In genomic region chr17:77375526-77375916, GRCh38 we compare ENCODE assay signal across 8 cellular contexts.
DNase-seq lines count a peak whose midpoint lies in the region; ATAC-seq and TF ChIP-seq lines count a peak whose summit lies in the region.
"Had no signal": no experiment of that assay in that cellular context is flagged by ENCODE, and none has a peak within 500 bp of the region (broad histone marks: within the 10 kb centered on the region; RNA-seq: fewer than 3 reads in every experiment).

No MANE protein-coding gene starts in this region.

- H3K36me3 ChIP-seq in smooth muscle cell (ENCODE audit: low read depth) = no peaks in the 10 kb centered on the region

- H3K56ac ChIP-seq in H9 (ENCODE audit: insufficient read length, low read depth, low read length) = no peak overlapping the region

- no peak overlapping the region for H4K5ac ChIP-seq in H9 (ENCODE audit: insufficient read length, low read depth, low read length)

- H3K4me3 ChIP-seq in right cardiac atrium (ENCODE audit: low read length) = no peak overlapping the region
- H3K4me3 ChIP-seq in smooth muscle cell = peak overlapping the region; percentile 69

- peaks cover 9% of the 10 kb centered on the region; the same call in 1 of the 2 replicates for H3K79me2 ChIP-seq in H9 (ENCODE audit: insufficient read depth, low read length)
- peaks cover 82% of the 10 kb centered on the region for H3K79me2 ChIP-seq in smooth muscle cell (ENCODE audit: low read depth)

- H3K14ac ChIP-seq in H9 (ENCODE audit: insufficient read depth, low read length) = no peak overlapping the region; the same call in 1 of the 2 replicates

- no peak overlapping the region for H3K18ac ChIP-seq in H9 (ENCODE audit: insufficient read length, low read depth, low read length)

- no peak overlapping the region for H3K4ac ChIP-seq in H9 (ENCODE audit: low read depth, low read length)

- H4K8ac ChIP-seq in H9 (replicated peaks; ENCODE audit: insufficient read length, low read depth, low read length) = no peak overlapping the region

- H3K27me3 Mint-ChIP-seq in H9 (ENCODE audit: low read depth) = peaks cover 1% of the 10 kb centered on the region; the same call in 1 of the 2 replicates
- H3K27me3 Mint-ChIP-seq in activated CD8-positive, alpha-beta T cell treated with anti-CD3 and anti-CD28 coated beads, Interleukin-2, amount 10 ng/mL, durations not matched to agents 7 days and 5 days (ENCODE audit: low read depth) = no peaks in the 10 kb centered on the region

- H3K4me1 ChIP-seq in H9 (ENCODE audit: insufficient read depth, low read length) = peaks cover 10% of the 10 kb centered on the region; the same call in 1 of the 2 replicates
- peaks cover 39% of the 10 kb centered on the region for H3K4me1 ChIP-seq in right cardiac atrium (ENCODE audit: control insufficient read depth, insufficient read depth, low read length)
- H3K4me1 ChIP-seq in smooth muscle cell (ENCODE audit: low read depth) = peaks cover 49% of the 10 kb centered on the region

- H2BK12ac ChIP-seq in H9 (ENCODE audit: insufficient read length, low read depth, low read length) = no peak overlapping the region

- peaks cover 3% of the 10 kb centered on the region for H4K20me1 ChIP-seq in H9 (ENCODE audit: control insufficient read depth, insufficient read depth, insufficient read length)
- peaks cover 89% of the 10 kb centered on the region for H4K20me1 ChIP-seq in smooth muscle cell (ENCODE audit: low read depth)

- peaks cover 4% of the 10 kb centered on the region for H3F3A ChIP-seq in smooth muscle cell (ENCODE audit: low read depth)

- no peak overlapping the region for H3K4me2 ChIP-seq in H9 (ENCODE audit: insufficient read depth, insufficient read length, low read length)
- H3K4me2 ChIP-seq in smooth muscle cell = peak overlapping the region; percentile 87

- no peaks in the 10 kb centered on the region for H3K9me3 ChIP-seq in H9 (ENCODE audit: control insufficient read depth, low read depth, low read length)
- H3K9me3 ChIP-seq in right cardiac atrium (ENCODE audit: control insufficient read depth, low read length) = no peaks in the 10 kb centered on the region
- no peaks in the 10 kb centered on the region for H3K9me3 ChIP-seq in smooth muscle cell (replicated peaks; ENCODE audit: low read depth)

- H3K36me3 Mint-ChIP-seq in H9 (ENCODE audit: insufficient read depth in 1 of 3, low read depth in 3 of 3) = peaks cover 0 to 2% (median 0%) of the 10 kb centered on the region in 3 experiments; a peak in 1 of 7 replicates
- H3K36me3 Mint-ChIP-seq in activated CD8-positive, alpha-beta T cell treated with anti-CD3 and anti-CD28 coated beads, Interleukin-2, amount 10 ng/mL, durations not matched to agents 7 days and 5 days (ENCODE audit: low read depth) = peaks cover 39% of the 10 kb centered on the region

- H3K79me1 ChIP-seq in H9 (ENCODE audit: insufficient read depth, low read depth, low read length, poor library complexity, severe bottlenecking) = peaks cover 6% of the 10 kb centered on the region

- peaks cover 64 to 82% of the 10 kb centered on the region in 2 experiments for H3K4me1 Mint-ChIP-seq in H9
- peaks cover 77% of the 10 kb centered on the region for H3K4me1 Mint-ChIP-seq in activated CD8-positive, alpha-beta T cell treated with anti-CD3 and anti-CD28 coated beads, Interleukin-2, amount 10 ng/mL, durations not matched to agents 7 days and 5 days (ENCODE audit: low read depth)

- no peaks in the 10 kb centered on the region for H3K27me3 ChIP-seq in H9 (ENCODE audit: insufficient read depth, low read length)
- H3K27me3 ChIP-seq in right cardiac atrium (ENCODE audit: control insufficient read depth, insufficient read depth) = no peaks in the 10 kb centered on the region
- H3K27me3 ChIP-seq in smooth muscle cell (ENCODE audit: low read depth) = no peaks in the 10 kb centered on the region

- H2BK120ac ChIP-seq in H9 (ENCODE audit: low read depth, low read length, poor library complexity, severe bottlenecking) = no peak overlapping the region

- H2AK5ac ChIP-seq in H9 (ENCODE audit: insufficient read length, low read length) = no peak overlapping the region

- no peak overlapping the region for H3K27ac ChIP-seq in H9 (ENCODE audit: insufficient read length, low read depth, low read length)
- H3K27ac ChIP-seq in right cardiac atrium (ENCODE audit: low read length) = peak overlapping the region; percentile 10
- H3K27ac ChIP-seq in smooth muscle cell (ENCODE audit: low read depth) = peak overlapping the region; percentile 81

- no peak for TF ChIP-seq CTCF in H9 (conservative IDR thresholded peaks at IDR 0.05)
- TF ChIP-seq CTCF in smooth muscle cell (IDR thresholded peaks at IDR 0.05; ENCODE audit: borderline replicate concordance, insufficient read depth, poor library complexity, severe bottlenecking) = no peak
- TF ChIP-seq CTCF in omental fat pad (IDR thresholded peaks at IDR 0.05) = no peak

- no peaks in the 10 kb centered on the region for H3K9me3 Mint-ChIP-seq in H9
- no peaks in the 10 kb centered on the region for H3K9me3 Mint-ChIP-seq in activated CD8-positive, alpha-beta T cell treated with anti-CD3 and anti-CD28 coated beads, Interleukin-2, amount 10 ng/mL, durations not matched to agents 7 days and 5 days (ENCODE audit: insufficient read depth)

- POLR2A ChIA-PET in activated CD8-positive, alpha-beta T cell treated with anti-CD3 and anti-CD28 coated beads, Interleukin-2, amount 10 ng/mL, durations not matched to agents 7 days and 5 days (lab: Charles Lee) = interaction anchor here (0.6 to 3.1 kb wide), 11 partner anchors 14 to 538 kb away, joined by 3 to 54 read pairs (median 3); no protein-coding TSS in a partner anchor

- no peak overlapping the region for H3T11ph ChIP-seq in H9 (ENCODE audit: low read length)

- H2BK15ac ChIP-seq in H9 (ENCODE audit: low read depth, low read length) = no peak overlapping the region; the same call in 1 of the 2 replicates

- CTCF ChIA-PET in activated CD8-positive, alpha-beta T cell treated with anti-CD3 and anti-CD28 coated beads, Interleukin-2, amount 10 ng/mL, durations not matched to agents 7 days and 5 days (lab: Charles Lee) = interaction anchor here (1.0 to 5.0 kb wide), 14 partner anchors 11 to 72 kb away, joined by 3 to 59 read pairs (median 9); no protein-coding TSS in a partner anchor

- H3K4me3 Mint-ChIP-seq in H9 = peak overlapping the region; percentile 7 to 98
- H3K4me3 Mint-ChIP-seq in activated CD8-positive, alpha-beta T cell treated with anti-CD3 and anti-CD28 coated beads, Interleukin-2, amount 10 ng/mL, durations not matched to agents 7 days and 5 days = peak overlapping the region; percentile 95

- H3K27ac Mint-ChIP-seq in H9 = peak overlapping the region; percentile 31 to 62 (median 43)
- H3K27ac Mint-ChIP-seq in activated CD8-positive, alpha-beta T cell treated with anti-CD3 and anti-CD28 coated beads, Interleukin-2, amount 10 ng/mL, durations not matched to agents 7 days and 5 days = peak overlapping the region; percentile 93

- no peak overlapping the region for H4K91ac ChIP-seq in H9 (ENCODE audit: insufficient read length, low read depth, low read length)

- intact Hi-C loops in right cardiac atrium (cut with DNase I) = loop anchor here in 1 of 4 donors (2.0 kb wide), 1 partner anchor 45 kb away; no protein-coding TSS in a partner anchor

- H2BK5ac ChIP-seq in H9 (ENCODE audit: insufficient read length, low read length) = no peak overlapping the region

- WGBS in H9 (ENCODE audit: extremely low coverage, insufficient read length, low lambda C conversion rate) = no CpG with 5 or more reads among the region's 6 CpGs
- WGBS in right cardiac atrium = 70% methylated on average over 6 of the region's 6 CpGs
- WGBS in smooth muscle cell (ENCODE audit: low lambda C conversion rate) = 71% methylated on average over 6 of the region's 6 CpGs

- H3K23me2 ChIP-seq in H9 (ENCODE audit: insufficient read length, low read depth, low read length, poor library complexity, severe bottlenecking) = peaks cover 11% of the 10 kb centered on the region

- no peak overlapping the region for H2AFZ ChIP-seq in H9 (ENCODE audit: low read length)
- H2AFZ ChIP-seq in smooth muscle cell (ENCODE audit: low read depth) = no peak overlapping the region

- no peak for ATAC-seq in activated CD8-positive, alpha-beta T cell treated with anti-CD3 and anti-CD28 coated beads, Interleukin-2, amount 10 ng/mL, durations not matched to agents 7 days and 5 days
- ATAC-seq in right cardiac atrium (no peak), omental fat pad (ENCODE audit: low FRiP score) (no peak)

- H3K9ac ChIP-seq in H9 (ENCODE audit: extremely low read depth, insufficient read length, low read length) (no peak overlapping the region), smooth muscle cell (ENCODE audit: low read depth) (no peak overlapping the region)

- H3K23ac ChIP-seq in H9 (ENCODE audit: insufficient read length, low read depth, low read length) = no peak overlapping the region

- H2BK20ac ChIP-seq in H9 (ENCODE audit: low read depth, low read length, poor library complexity, severe bottlenecking) = no peak overlapping the region

- DNase-seq in H9 = no peak
- peak; percentile 46 for DNase-seq in activated CD8-positive, alpha-beta T cell treated with anti-CD3 and anti-CD28 coated beads, Interleukin-2, amount 10 ng/mL, durations not matched to agents 7 days and 5 days
- DNase-seq in right cardiac atrium = peak in 1 of 3 donors; percentile 25
- DNase-seq in smooth muscle cell (lab: John Stamatoyannopoulos, UW; ENCODE audit: unreplicated experiment) = no peak
- DNase-seq in omental fat pad (ENCODE audit: low spot score) = no peak
- DNase-seq in activated CD8-positive, alpha-beta memory T cell treated with anti-CD3 and anti-CD28 coated beads, Interleukin-2, amount 50 U/mL, for 4 hours = no peak
- DNase-seq in cerebellum (ENCODE audit: low spot score) = no peak
- DNase-seq: erythroblast had no signal
